Comparison of ENCODE assay signal across 26 cellular contexts in the genomic region with DNA sequence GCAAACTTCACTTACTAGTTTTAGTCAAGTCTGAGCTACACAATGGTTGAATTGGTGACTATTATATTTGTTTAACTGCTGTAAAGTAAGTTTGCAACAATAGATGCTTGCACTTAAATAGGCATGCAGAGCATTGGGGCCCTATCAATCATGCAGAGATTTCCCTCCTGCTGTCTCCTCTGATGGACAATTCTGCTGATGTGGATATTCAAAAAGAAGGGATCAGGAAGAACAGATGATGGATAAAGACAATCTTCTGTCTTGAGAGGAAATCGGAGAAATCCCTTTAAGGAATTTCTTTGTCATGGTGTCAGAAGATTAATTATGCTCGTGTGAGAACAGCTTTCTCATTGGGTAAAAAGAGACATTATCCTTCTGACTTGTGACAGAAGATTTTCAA.
"Had no signal": no experiment of that assay in that cellular context is flagged by ENCODE, and none has a peak within 500 bp of the region (broad histone marks: within the 10 kb centered on the region; RNA-seq: fewer than 3 reads in every experiment).

No MANE protein-coding gene starts in this region.

- H3K27ac Mint-ChIP-seq: activated B cell treated with CpG ODN at 0.5 μM for 24 hours; activated CD4-positive, alpha-beta T cell treated with anti-CD3 and anti-CD28 coated beads for 36 hours; activated naive CD4-positive, alpha-beta T cell treated with anti-CD3 and anti-CD28 coated beads, Interleukin-2, amount 50 U/mL, for 72 hours; activated T-cell treated with anti-CD3 and anti-CD28 coated beads, Interleukin-2, amount 50 U/mL, for 24 hours; activated T-helper 17 cell treated with anti-CD3 and anti-CD28 coated beads, Interleukin-2, amount 50 U/mL, for 72 hours; naive thymus-derived CD8-positive, alpha-beta T cell; stimulated activated memory B cell treated with anti-CD40 and anti-IgM and Interleukin-4, amounts not matched to agents 10 μg/mL and 1 μg/mL and 100 μg/mL, for 72 hours had no signal

- FAIRE-seq: small intestine had no signal

- H3K27ac ChIP-seq: adrenal gland, ascending aorta, colonic mucosa, dorsolateral prefrontal cortex, epithelial cell of prostate, gastroesophageal sphincter, left lung, stomach, uterus had no signal

- H3K27me3 Mint-ChIP-seq: activated B cell treated with CpG ODN at 0.5 μM for 24 hours; stimulated activated memory B cell treated with anti-CD40 and anti-IgM and Interleukin-4, amounts not matched to agents 10 μg/mL and 1 μg/mL and 100 μg/mL, for 72 hours had no signal

- H3K9me3 Mint-ChIP-seq: activated B cell treated with CpG ODN at 0.5 μM for 24 hours; activated naive CD4-positive, alpha-beta T cell treated with anti-CD3 and anti-CD28 coated beads, Interleukin-2, amount 50 U/mL, for 72 hours; activated T-cell treated with anti-CD3 and anti-CD28 coated beads, Interleukin-2, amount 50 U/mL, for 24 hours; activated T-helper 17 cell treated with anti-CD3 and anti-CD28 coated beads, Interleukin-2, amount 50 U/mL, for 72 hours; central memory CD8-positive, alpha-beta T cell; naive thymus-derived CD8-positive, alpha-beta T cell; stimulated activated memory B cell treated with anti-CD40 and anti-IgM and Interleukin-4, amounts not matched to agents 10 μg/mL and 1 μg/mL and 100 μg/mL, for 72 hours had no signal

- DNase-seq: activated B cell treated with CpG ODN at 0.5 μM for 24 hours; activated CD4-positive, alpha-beta T cell treated with anti-CD3 and anti-CD28 coated beads for 36 hours; activated CD4-positive, alpha-beta T cell treated with anti-CD3 and anti-CD28 coated beads, Interleukin-2, amount 50 U/mL, for 4 hours; activated CD8-positive, alpha-beta memory T cell treated with anti-CD3 and anti-CD28 coated beads for 24 hours; activated CD8-positive, alpha-beta memory T cell treated with anti-CD3 and anti-CD28 coated beads, Interleukin-2, amount 50 U/mL, for 4 hours; activated T-cell treated with anti-CD3 and anti-CD28 coated beads, Interleukin-2, amount 50 U/mL, for 24 hours; dorsolateral prefrontal cortex; head of caudate nucleus; left lung; naive thymus-derived CD8-positive, alpha-beta T cell; occipital lobe; stimulated activated CD4-positive, alpha-beta T cell treated with anti-CD3 and anti-CD28 coated beads, Interleukin-2, amount 100 ng/mL, for 24 hours; stomach; T-helper 9 cell; uterus had no signal

- H3K4me3 ChIP-seq: adrenal gland, ascending aorta, colonic mucosa, dorsolateral prefrontal cortex, gastroesophageal sphincter, left lung, stomach, suprapubic skin, uterus had no signal

- H3K36me3 ChIP-seq: adrenal gland, ascending aorta, colonic mucosa, gastroesophageal sphincter, left lung, stomach, suprapubic skin, uterus had no signal

- H3K4me3 Mint-ChIP-seq: activated B cell treated with CpG ODN at 0.5 μM for 24 hours; activated CD4-positive, alpha-beta T cell treated with anti-CD3 and anti-CD28 coated beads for 36 hours; activated T-cell treated with anti-CD3 and anti-CD28 coated beads, Interleukin-2, amount 50 U/mL, for 24 hours; activated T-helper 17 cell treated with anti-CD3 and anti-CD28 coated beads, Interleukin-2, amount 50 U/mL, for 72 hours; central memory CD8-positive, alpha-beta T cell; naive thymus-derived CD8-positive, alpha-beta T cell; stimulated activated memory B cell treated with anti-CD40 and anti-IgM and Interleukin-4, amounts not matched to agents 10 μg/mL and 1 μg/mL and 100 μg/mL, for 72 hours had no signal

- H3K4me1 Mint-ChIP-seq: activated B cell treated with CpG ODN at 0.5 μM for 24 hours; activated CD4-positive, alpha-beta T cell treated with anti-CD3 and anti-CD28 coated beads for 36 hours; activated T-helper 17 cell treated with anti-CD3 and anti-CD28 coated beads, Interleukin-2, amount 50 U/mL, for 72 hours; central memory CD8-positive, alpha-beta T cell; stimulated activated memory B cell treated with anti-CD40 and anti-IgM and Interleukin-4, amounts not matched to agents 10 μg/mL and 1 μg/mL and 100 μg/mL, for 72 hours had no signal

- ATAC-seq: activated CD4-positive, alpha-beta T cell treated with anti-CD3 and anti-CD28 coated beads for 36 hours; activated naive CD4-positive, alpha-beta T cell treated with anti-CD3 and anti-CD28 coated beads, Interleukin-2, amount 50 U/mL, for 72 hours; activated T-helper 17 cell treated with anti-CD3 and anti-CD28 coated beads, Interleukin-2, amount 50 U/mL, for 72 hours; gastroesophageal sphincter; naive thymus-derived CD8-positive, alpha-beta T cell; stimulated activated memory B cell treated with anti-CD40 and anti-IgM and Interleukin-4, amounts not matched to agents 10 μg/mL and 1 μg/mL and 100 μg/mL, for 72 hours had no signal

- H3K4me1 ChIP-seq: adrenal gland, colonic mucosa, left lung, stomach, uterus had no signal

- H3K36me3 Mint-ChIP-seq: activated naive CD4-positive, alpha-beta T cell treated with anti-CD3 and anti-CD28 coated beads, Interleukin-2, amount 50 U/mL, for 72 hours; naive thymus-derived CD8-positive, alpha-beta T cell; stimulated activated memory B cell treated with anti-CD40 and anti-IgM and Interleukin-4, amounts not matched to agents 10 μg/mL and 1 μg/mL and 100 μg/mL, for 72 hours had no signal

- H3K9me3 ChIP-seq: adrenal gland, ascending aorta, colonic mucosa, gastroesophageal sphincter, left lung, stomach, suprapubic skin, uterus had no signal

- H3K27me3 ChIP-seq: adrenal gland, ascending aorta, colonic mucosa, gastroesophageal sphincter, left lung, stomach, suprapubic skin, uterus had no signal
